In genomic region chr5:112228672-112229071, GRCh38 we compare ENCODE assay signal across 8 cellular contexts.
A peak's percentile ranks its signal among the peaks of the same experiment; 100 is the strongest.
DNase-seq lines count a peak whose midpoint lies in the region; ATAC-seq and TF ChIP-seq lines count a peak whose summit lies in the region.

No MANE protein-coding gene starts in this region.

- H3K27ac Mint-ChIP-seq in nephron = peak overlapping the region; percentile 55 to 85 (median 68)
- no peak overlapping the region for H3K27ac Mint-ChIP-seq in CD4-positive, alpha-beta T cell

- no peak overlapping the region for H3K27ac ChIP-seq in CD4-positive, alpha-beta T cell (ENCODE audit: low read depth, low read length)

- POLR2A ChIA-PET in CD4-positive, alpha-beta T cell (lab: Charles Lee) = no interaction called here

- DNase-seq in DMS53 treated with DMSO at 0.1 percent for 48 hours (lab: John Stamatoyannopoulos, UW; ENCODE audit: unreplicated experiment) = peak; percentile 30
- peak; percentile 49 for DNase-seq in NCI-H69 (lab: John Stamatoyannopoulos, UW)
- DNase-seq in CD4-positive, alpha-beta T cell = no peak
- no peak for DNase-seq in NCI-H187 treated with DMSO at 0.1 percent for 48 hours (lab: John Stamatoyannopoulos, UW)
- no peak for DNase-seq in activated naive CD4-positive, alpha-beta T cell (lab: John Stamatoyannopoulos, UW)

- H3K9me3 ChIP-seq in CD4-positive, alpha-beta T cell (ENCODE audit: control insufficient read depth, low read length) = no peaks in the 10 kb centered on the region

- CTCF ChIA-PET in CD4-positive, alpha-beta T cell (lab: Charles Lee) = no interaction called here

- peak; percentile 94 for ATAC-seq in esophagus mucosa
- no peak for ATAC-seq in CD4-positive, alpha-beta T cell (ENCODE audit: poor library complexity)
- ATAC-seq in HG03196 (IDR thresholded peaks at IDR 0.05; ENCODE audit: unreplicated experiment) = no peak

- peaks cover 14% of the 10 kb centered on the region for H3K4me1 Mint-ChIP-seq in nephron
- H3K4me1 Mint-ChIP-seq in CD4-positive, alpha-beta T cell (ENCODE audit: low read depth) = no peaks in the 10 kb centered on the region

- no peaks in the 10 kb centered on the region for H3K27me3 Mint-ChIP-seq in nephron (ENCODE audit: low read depth)
- H3K27me3 Mint-ChIP-seq in CD4-positive, alpha-beta T cell = peaks cover 8% of the 10 kb centered on the region

- H3K9me3 Mint-ChIP-seq in nephron = no peaks in the 10 kb centered on the region
- no peaks in the 10 kb centered on the region for H3K9me3 Mint-ChIP-seq in CD4-positive, alpha-beta T cell

- H3K36me3 Mint-ChIP-seq in nephron (ENCODE audit: low read depth) = no peaks in the 10 kb centered on the region
- H3K36me3 Mint-ChIP-seq in CD4-positive, alpha-beta T cell (ENCODE audit: low read depth) = no peaks in the 10 kb centered on the region

- H3K27me3 ChIP-seq in CD4-positive, alpha-beta T cell (ENCODE audit: control insufficient read depth, insufficient read depth, low read length) = peaks cover 8% of the 10 kb centered on the region

- TF ChIP-seq CTCF in nephron (IDR thresholded peaks at IDR 0.05; ENCODE audit: unreplicated experiment in 3 of 3) = no peak
- TF ChIP-seq CTCF in CD4-positive, alpha-beta T cell (IDR thresholded peaks at IDR 0.05) = no peak

- H3K4me3 Mint-ChIP-seq in nephron = no peak overlapping the region
- no peak overlapping the region for H3K4me3 Mint-ChIP-seq in CD4-positive, alpha-beta T cell

- intact Hi-C loops in CD4-positive, alpha-beta T cell (cut with DNase I, micrococcal nuclease) = no loop called here

Comparison
In these comparisons a context has a peak if more than half of its experiments do, and no peak if none do; other contexts are left out.
1. DNase-seq: peak in DMS53 treated with DMSO at 0.1 percent for 48 hours (single experiment) and NCI-H69 (single experiment); none in CD4-positive, alpha-beta T cell (0 of 10), NCI-H187 treated with DMSO at 0.1 percent for 48 hours (single experiment) and activated naive CD4-positive, alpha-beta T cell (0 of 4).